Comparison of ENCODE assay signal across 18 cellular contexts in genomic region chr12:92859650-92860386, GRCh38.
A peak's percentile ranks its signal among the peaks of the same experiment; 100 is the strongest.
DNase-seq lines count a peak whose midpoint lies in the region.
"Had no signal": no experiment of that assay in that cellular context is flagged by ENCODE, and none has a peak within 500 bp of the region (broad histone marks: within the 10 kb centered on the region; RNA-seq: fewer than 3 reads in every experiment).

No MANE protein-coding gene starts in this region.

- peaks cover 0 to 2% (median 0%) of the 10 kb centered on the region in 3 donors for H3K27me3 Mint-ChIP-seq in immature natural killer cell (ENCODE audit: low read depth in 3 of 3)
- H3K27me3 Mint-ChIP-seq: B cell, T-cell had no signal

- no peak overlapping the region for H3K4me3 Mint-ChIP-seq in immature natural killer cell
- H3K4me3 Mint-ChIP-seq: B cell, nephron, T-cell had no signal

- H3K4me1 Mint-ChIP-seq in immature natural killer cell: peaks cover 0 to 6% of the 10 kb centered on the region in 2 donors

- peak; percentile 18 for DNase-seq in NCI-H1092 (lab: John Stamatoyannopoulos, UW)
- DNase-seq in NCI-H2029 (lab: John Stamatoyannopoulos, UW): peak; percentile 36
- peak; percentile 99 for DNase-seq in NCI-H748 (lab: John Stamatoyannopoulos, UW; ENCODE audit: unreplicated experiment)
- peak; percentile 41 for DNase-seq in myocyte (ENCODE audit: low read depth)
- no peak for DNase-seq in EL
- no peak for DNase-seq in mesenteric fat pad (ENCODE audit: low spot score)
- DNase-seq in cerebellum (ENCODE audit: low spot score): no peak
- no peak for DNase-seq in immature natural killer cell
- DNase-seq: activated CD4-positive, CD25-positive, alpha-beta regulatory T cell; activated gamma-delta T cell treated with Interleukin-2 at 50 U/mL for 16 hours; anterior cingulate cortex; foreskin melanocyte; lower lobe of right lung; Peyer's patch; stimulated activated CD4-positive, alpha-beta T cell treated with anti-CD3 and anti-CD28 coated beads, Interleukin-4, amount 100 ng/mL, for 24 hours; T-cell had no signal

- no peaks in the 10 kb centered on the region for H3K9me3 Mint-ChIP-seq in immature natural killer cell
- H3K9me3 Mint-ChIP-seq: T-cell had no signal

- H3K36me3 Mint-ChIP-seq in immature natural killer cell: peaks cover 26 to 41% (median 30%) of the 10 kb centered on the region in 3 donors

- H3K27ac Mint-ChIP-seq in immature natural killer cell: no peak overlapping the region
- H3K27ac Mint-ChIP-seq: B cell had no signal

Comparison
In these comparisons a context has a peak if more than half of its experiments do, and no peak if none do; other contexts are left out.
1. DNase-seq: peak in NCI-H1092 (single experiment), NCI-H2029 (single experiment), NCI-H748 (single experiment) and myocyte (single experiment); none in EL (single experiment), mesenteric fat pad (single experiment), cerebellum (single experiment) and immature natural killer cell (0 of 3).